In genomic region chr5:72117281-72117680, GRCh38 we compare ENCODE assay signal across 25 cellular contexts. TPM values are rescaled to one million over a fixed set of nuclear protein-coding genes. Genes with fewer than 3 reads are reported as not detected.
DNase-seq lines count a peak whose midpoint lies in the region; ATAC-seq and TF ChIP-seq lines count a peak whose summit lies in the region.
"Had no signal": no experiment of that assay in that cellular context is flagged by ENCODE, and none has a peak within 500 bp of the region (broad histone marks: within the 10 kb centered on the region; RNA-seq: fewer than 3 reads in every experiment).

No MANE protein-coding gene starts in this region.

- H3K4me1 Mint-ChIP-seq in brain: peaks cover 100% of the 10 kb centered on the region
- H3K4me1 Mint-ChIP-seq in glutamatergic neuron (ENCODE audit: low read depth, unreplicated experiment): peaks cover 69% of the 10 kb centered on the region
- H3K4me1 Mint-ChIP-seq in naive thymus-derived CD4-positive, alpha-beta T cell: no peaks in the 10 kb centered on the region

- peak overlapping the region in 3 of 5 experiments; percentile 12 to 66 (median 65) for H3K27ac Mint-ChIP-seq in brain
- peak overlapping the region; percentile 24 for H3K27ac Mint-ChIP-seq in glutamatergic neuron (ENCODE audit: unreplicated experiment)
- H3K27ac Mint-ChIP-seq in naive thymus-derived CD4-positive, alpha-beta T cell: no peak overlapping the region
- H3K27ac Mint-ChIP-seq: CD4-positive, alpha-beta T cell had no signal

- H3K4me1 ChIP-seq in HEK293 (ENCODE audit: control insufficient read depth, insufficient read depth, low read length) (peaks cover 4% of the 10 kb centered on the region), thoracic aorta (ENCODE audit: control insufficient read depth in 1 of 2, low read depth in 2 of 2) (peaks cover 21 to 97% of the 10 kb centered on the region in 2 donors)
- no peaks in the 10 kb centered on the region for H3K4me1 ChIP-seq in naive thymus-derived CD4-positive, alpha-beta T cell (ENCODE audit: control insufficient read depth in 2 of 2, insufficient read depth in 2 of 2, low read length in 2 of 2)
- H3K4me1 ChIP-seq: BLaER1 treated with 17β-estradiol and CSF1 and Interleukin-3, amounts not matched to agents 10 nM and 100 nM; Caco-2 had no signal

- CTCF ChIA-PET in HEK293 (lab: Yijun Ruan, JAX): interaction anchor here (0.6 to 1.3 kb wide), 2 partner anchors 18 to 353 kb away, joined by 3 read pairs; no protein-coding TSS in a partner anchor
- CTCF ChIA-PET in naive thymus-derived CD4-positive, alpha-beta T cell (lab: Charles Lee): no interaction called here

- H3K4me3 Mint-ChIP-seq in brain (peak overlapping the region in 4 of 5 experiments; percentile 10 to 71 (median 43)), glutamatergic neuron (ENCODE audit: unreplicated experiment) (peak overlapping the region; percentile 73)
- no peak overlapping the region for H3K4me3 Mint-ChIP-seq in naive thymus-derived CD4-positive, alpha-beta T cell
- H3K4me3 Mint-ChIP-seq: CD4-positive, alpha-beta T cell had no signal

- POLR2A ChIA-PET in HEK293 (lab: Yijun Ruan, JAX): no interaction called here
- POLR2A ChIA-PET in naive thymus-derived CD4-positive, alpha-beta T cell (lab: Charles Lee): no interaction called here

- intact Hi-C loops in naive thymus-derived CD4-positive, alpha-beta T cell (cut with micrococcal nuclease): no loop called here

- no peak overlapping the region for H3K27ac ChIP-seq in HEK293 (ENCODE audit: extremely low read depth, low read depth, low read length)
- peak overlapping the region; percentile 1 to 16 for H3K27ac ChIP-seq in thoracic aorta
- no peak overlapping the region for H3K27ac ChIP-seq in naive thymus-derived CD4-positive, alpha-beta T cell (ENCODE audit: low read depth, low read length)
- H3K27ac ChIP-seq: BLaER1 treated with 17β-estradiol and CSF1 and Interleukin-3, amounts not matched to agents 10 nM and 100 nM; GM23248; RWPE1 had no signal

- ATAC-seq in thoracic aorta (ENCODE audit: insufficient number of reproducible peaks, low FRiP score, low read depth) (no peak), HG03135 (IDR thresholded peaks at IDR 0.05; ENCODE audit: unreplicated experiment) (no peak)
- no peak for ATAC-seq in naive thymus-derived CD4-positive, alpha-beta T cell
- ATAC-seq: K562, Panc1 had no signal

- H3K9me3 ChIP-seq in HEK293 (ENCODE audit: control insufficient read depth, insufficient read depth, low read depth, low read length) (no peaks in the 10 kb centered on the region), thoracic aorta (no peaks in the 10 kb centered on the region)
- no peaks in the 10 kb centered on the region for H3K9me3 ChIP-seq in naive thymus-derived CD4-positive, alpha-beta T cell (ENCODE audit: control insufficient read depth in 2 of 3, low read length in 3 of 3)
- H3K9me3 ChIP-seq: BLaER1 treated with 17β-estradiol and CSF1 and Interleukin-3, amounts not matched to agents 10 nM and 100 nM; Caco-2; MG63 had no signal

- DNase-seq in glutamatergic neuron (no peak), thoracic aorta (ENCODE audit: low spot score) (no peak), hippocampal formation (lab: John Stamatoyannopoulos, UW) (no peak), COR-L47 (lab: John Stamatoyannopoulos, UW) (no peak)
- DNase-seq in naive thymus-derived CD4-positive, alpha-beta T cell: no peak
- DNase-seq: AML-193; Caco-2; CD4-positive, alpha-beta T cell; DMS153; DND-41; GM23248; H7; MG63; NCI-H2029; NCI-H2227 treated with DMSO at 0.1 percent for 48 hours; NCI-H510A; NCI-H69; SHP77 had no signal

- no peaks in the 10 kb centered on the region for H3K27me3 ChIP-seq in thoracic aorta (replicated peaks; ENCODE audit: insufficient read depth)
- no peaks in the 10 kb centered on the region for H3K27me3 ChIP-seq in naive thymus-derived CD4-positive, alpha-beta T cell (ENCODE audit: control insufficient read depth in 2 of 2, insufficient read depth in 2 of 2, low read length in 2 of 2)
- H3K27me3 ChIP-seq: BLaER1 treated with 17β-estradiol and CSF1 and Interleukin-3, amounts not matched to agents 10 nM and 100 nM; MG63 had no signal

- H3K4me3 ChIP-seq in HEK293 (ENCODE audit: low read depth, low read length) (no peak overlapping the region), thoracic aorta (no peak overlapping the region)
- H3K4me3 ChIP-seq in naive thymus-derived CD4-positive, alpha-beta T cell (ENCODE audit: low read length): no peak overlapping the region
- H3K4me3 ChIP-seq: BLaER1 treated with 17β-estradiol and CSF1 and Interleukin-3, amounts not matched to agents 10 nM and 100 nM; GM23248; K562; MG63 had no signal

- H3K36me3 Mint-ChIP-seq in brain: peaks cover 88% of the 10 kb centered on the region
- H3K36me3 Mint-ChIP-seq in glutamatergic neuron (ENCODE audit: unreplicated experiment): peaks cover 15% of the 10 kb centered on the region
- no peaks in the 10 kb centered on the region for H3K36me3 Mint-ChIP-seq in naive thymus-derived CD4-positive, alpha-beta T cell

- H3K27me3 Mint-ChIP-seq in brain (no peaks in the 10 kb centered on the region), glutamatergic neuron (ENCODE audit: unreplicated experiment) (peaks cover 13% of the 10 kb centered on the region)
- peaks cover 40 to 66% (median 50%) of the 10 kb centered on the region in 5 donors for H3K27me3 Mint-ChIP-seq in naive thymus-derived CD4-positive, alpha-beta T cell

- peaks cover 0 to 3% (median 0%) of the 10 kb centered on the region in 5 experiments for H3K9me3 Mint-ChIP-seq in brain
- H3K9me3 Mint-ChIP-seq in glutamatergic neuron (ENCODE audit: unreplicated experiment): peaks cover 30% of the 10 kb centered on the region
- peaks cover 0 to 4% (median 0%) of the 10 kb centered on the region in 11 donors for H3K9me3 Mint-ChIP-seq in naive thymus-derived CD4-positive, alpha-beta T cell
- H3K9me3 Mint-ChIP-seq: CD4-positive, alpha-beta T cell had no signal

- peaks cover 9 to 33% of the 10 kb centered on the region in 2 experiments; a peak in 2 of 3 replicates for H3K36me3 ChIP-seq in HEK293 (ENCODE audit: control insufficient read depth in 2 of 2, insufficient read depth in 1 of 2, low read length in 2 of 2)
- H3K36me3 ChIP-seq in thoracic aorta: peaks cover 19% of the 10 kb centered on the region
- no peaks in the 10 kb centered on the region for H3K36me3 ChIP-seq in naive thymus-derived CD4-positive, alpha-beta T cell (ENCODE audit: control insufficient read depth in 2 of 3, insufficient read depth in 3 of 3, low read length in 3 of 3)

- no peak for TF ChIP-seq CTCF in HEK293 (tag by site-specific recombination; IDR thresholded peaks at IDR 0.05)
- TF ChIP-seq CTCF in brain (conservative IDR thresholded peaks at IDR 0.05): no peak
- TF ChIP-seq CTCF in glutamatergic neuron (IDR thresholded peaks at IDR 0.05; ENCODE audit: partially characterized antibody, unreplicated experiment): no peak
- TF ChIP-seq CTCF in thoracic aorta (IDR thresholded peaks at IDR 0.05): no peak

TF ChIP-seq in HEK293, 187 proteins besides CTCF, POLR2A, EP300 and RAD21:
- TF ChIP-seq PRDM1 (tag by site-specific recombination; IDR thresholded peaks at IDR 0.05) (0 out of 2 replicates have a peak, but pooled peaks have one; percentile 35), EGR2 (tag by site-specific recombination; IDR thresholded peaks at IDR 0.05; ENCODE audit: low read depth) (no peak), ZNF423 (tag by site-specific recombination; IDR thresholded peaks at IDR 0.05) (no peak)

RNA-seq across cellular contexts. Expression of gene MAP1B, which starts 10.0 kb away (rescaled TPM):
- 158 TPM for polyA plus RNA-seq in brain (ENCODE audit: insufficient read depth, low read depth, low replicate concordance)
- total RNA-seq in glutamatergic neuron (ENCODE audit: unreplicated experiment) (2,530 TPM), thoracic aorta (1,000 to 10,000 TPM in 1 of 2 donors, 100 to 1,000 TPM in 1; 616 to 1,045 TPM)
- under 1 TPM in 1 of 5 experiments, not detected in 4; 0.10 TPM for total RNA-seq in naive thymus-derived CD4-positive, alpha-beta T cell
- polyA plus RNA-seq in naive thymus-derived CD4-positive, alpha-beta T cell: under 1 TPM; 0.06 to 0.21 TPM

Comparison
In these comparisons a context has a peak if more than half of its experiments do, and no peak if none do; other contexts are left out.
1. H3K27ac ChIP-seq: peak in thoracic aorta (2 of 2); none in HEK293 (single experiment) and naive thymus-derived CD4-positive, alpha-beta T cell (single experiment).
2. H3K27ac Mint-ChIP-seq: peak in brain (3 of 5) and glutamatergic neuron (single experiment); none in naive thymus-derived CD4-positive, alpha-beta T cell (0 of 9).
3. H3K4me3 Mint-ChIP-seq: peak in brain (4 of 5) and glutamatergic neuron (single experiment); none in naive thymus-derived CD4-positive, alpha-beta T cell (0 of 10).
4. RNA of gene MAP1B, which starts 10.0 kb away (total RNA-seq): 2,530 TPM in glutamatergic neuron (single experiment) and 616 to 1,045 TPM in thoracic aorta; 0.10 TPM in naive thymus-derived CD4-positive, alpha-beta T cell; every median in the first group is over 100 times any median in the second.